In the genomic region with DNA sequence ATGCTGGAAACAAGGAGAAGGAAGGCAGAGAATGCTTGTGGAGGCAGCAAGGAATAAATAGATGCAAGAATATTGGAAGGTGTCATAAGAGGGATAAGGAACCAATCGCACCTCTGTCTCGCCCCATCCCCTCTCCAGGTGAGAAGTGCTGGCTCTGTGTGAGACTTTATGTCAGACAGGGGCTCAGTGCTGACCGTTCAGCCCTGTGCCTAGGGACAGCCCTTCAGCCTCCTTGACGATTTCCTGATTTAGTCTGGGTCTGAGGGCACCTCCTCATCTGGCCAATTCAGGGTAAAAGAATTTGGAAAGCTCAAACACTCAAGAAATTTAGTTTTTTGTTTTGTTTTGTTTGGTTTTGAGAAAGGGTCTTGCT, we compare ENCODE assay signal across 19 cellular contexts. TPM values are rescaled to one million over a fixed set of nuclear protein-coding genes. Genes with fewer than 3 reads are reported as not detected.
DNase-seq lines count a peak whose midpoint lies in the region; ATAC-seq, FAIRE-seq and TF ChIP-seq lines count a peak whose summit lies in the region.
"Had no signal": no experiment of that assay in that cellular context is flagged by ENCODE, and none has a peak within 500 bp of the region (broad histone marks: within the 10 kb centered on the region; RNA-seq: fewer than 3 reads in every experiment).

No MANE protein-coding gene starts in this region.

- H3K9me3 ChIP-seq in RWPE2 (ENCODE audit: severe bottlenecking) (no peaks in the 10 kb centered on the region), esophagus (ENCODE audit: control insufficient read depth in 2 of 2, insufficient read depth in 1 of 2, low read depth in 1 of 2, low read length in 1 of 2) (no peaks in the 10 kb centered on the region), mucosa of rectum (ENCODE audit: control insufficient read depth in 2 of 2, low read length in 2 of 2) (no peaks in the 10 kb centered on the region), tibial nerve (no peaks in the 10 kb centered on the region)

- no peak overlapping the region for H3K27ac ChIP-seq in RWPE2 (ENCODE audit: poor library complexity, severe bottlenecking)
- peak overlapping the region; percentile 92 to 99 for H3K27ac ChIP-seq in esophagus (ENCODE audit: low read depth in 2 of 2, low read length in 1 of 2)
- H3K27ac ChIP-seq in mucosa of rectum (ENCODE audit: low read depth in 2 of 2, low read length in 2 of 2), result peak overlapping the region; percentile 95 to 97
- H3K27ac ChIP-seq in tibial nerve, result peak overlapping the region in 3 of 4 donors; percentile 69 to 72 (median 70)

- DNase-seq in RWPE2 (ENCODE audit: low spot score) (no peak), tibial nerve (ENCODE audit: low spot score in 2 of 2) (no peak), SW480 (ENCODE audit: low spot score) (no peak), NOMO-1 treated with DMSO at 0.1 percent for 48 hours (lab: John Stamatoyannopoulos, UW; ENCODE audit: unreplicated experiment) (no peak), D721Med (ENCODE audit: insufficient read length, low spot score) (no peak), H54 (ENCODE audit: insufficient read length, low spot score) (no peak)
- DNase-seq: activated CD4-positive, alpha-beta T cell treated with anti-CD3 and anti-CD28 coated beads for 1 hour; activated CD8-positive, alpha-beta memory T cell treated with anti-CD3 and anti-CD28 coated beads, Interleukin-2, amount 50 U/mL, for 4 hours; activated naive CD4-positive, alpha-beta T cell; DMS 273 treated with DMSO at 0.1 percent for 48 hours; GF-D8; GOT3; hypothalamus; Karpas-422; natural killer cell; NCI-H226; SIG-M5 had no signal

- H3K27me3 ChIP-seq in RWPE2 (ENCODE audit: insufficient read depth, poor library complexity, severe bottlenecking) (no peaks in the 10 kb centered on the region), esophagus (ENCODE audit: control insufficient read depth in 1 of 2, insufficient read depth in 2 of 2, low read length in 2 of 2) (no peaks in the 10 kb centered on the region), mucosa of rectum (ENCODE audit: control insufficient read depth in 2 of 2, insufficient read depth in 2 of 2, low read length in 2 of 2) (no peaks in the 10 kb centered on the region), tibial nerve (peaks cover 0 to 6% of the 10 kb centered on the region in 2 donors)

- no peak overlapping the region for H3K4me3 ChIP-seq in RWPE2 (ENCODE audit: severe bottlenecking)
- no peak overlapping the region for H3K4me3 ChIP-seq in esophagus (ENCODE audit: low read depth in 1 of 2, low read length in 2 of 2)
- H3K4me3 ChIP-seq in mucosa of rectum (ENCODE audit: low read length in 2 of 2), result peak overlapping the region; percentile 51 to 55
- H3K4me3 ChIP-seq in tibial nerve, result no peak overlapping the region

- TF ChIP-seq EP300 in tibial nerve (IDR thresholded peaks at IDR 0.05), result no peak

- no peak for FAIRE-seq in D721Med (lab: Jason Lieb, UNC)
- FAIRE-seq in H54 (lab: Jason Lieb, UNC), result no peak

- TF ChIP-seq POLR2A in tibial nerve (IDR thresholded peaks at IDR 0.05) (no peak), H54 (IDR thresholded peaks at IDR 0.05; ENCODE audit: low read depth, low read length) (no peak)

- H3K9ac ChIP-seq in mucosa of rectum (ENCODE audit: low read depth in 1 of 2, low read length in 2 of 2), result peak overlapping the region; percentile 62 to 69

- peaks cover 11% of the 10 kb centered on the region for H3K4me1 ChIP-seq in RWPE2 (ENCODE audit: insufficient read depth, poor library complexity, severe bottlenecking)
- H3K4me1 ChIP-seq in esophagus (ENCODE audit: control insufficient read depth in 2 of 2, insufficient read depth in 2 of 2, low read length in 1 of 2), result peaks cover 7 to 14% of the 10 kb centered on the region in 2 donors
- peaks cover 14 to 32% of the 10 kb centered on the region in 2 donors for H3K4me1 ChIP-seq in mucosa of rectum (ENCODE audit: control insufficient read depth in 2 of 2, insufficient read depth in 2 of 2, low read length in 2 of 2)
- H3K4me1 ChIP-seq in tibial nerve, result peaks cover 0 to 28% (median 0%) of the 10 kb centered on the region in 4 donors

- ATAC-seq in RWPE2 (ENCODE audit: low read depth), result 0 out of 3 replicates have a peak, but pooled peaks have one; percentile 14
- ATAC-seq: natural killer cell had no signal

- TF ChIP-seq CTCF in RWPE2 (IDR thresholded peaks at IDR 0.05; ENCODE audit: poor library complexity, severe bottlenecking), result no peak
- no peak for TF ChIP-seq CTCF in tibial nerve (IDR thresholded peaks at IDR 0.05)
- no peak for TF ChIP-seq CTCF in D721Med (IDR thresholded peaks at IDR 0.05; ENCODE audit: insufficient read depth, missing control alignments)

- H3K36me3 ChIP-seq in RWPE2 (ENCODE audit: low read depth), result no peaks in the 10 kb centered on the region
- no peaks in the 10 kb centered on the region for H3K36me3 ChIP-seq in esophagus (ENCODE audit: control insufficient read depth in 2 of 2, insufficient read depth in 2 of 2, low read length in 1 of 2)
- no peaks in the 10 kb centered on the region for H3K36me3 ChIP-seq in mucosa of rectum (ENCODE audit: control insufficient read depth in 2 of 2, insufficient read depth in 2 of 2, low read length in 2 of 2)
- H3K36me3 ChIP-seq in tibial nerve, result no peaks in the 10 kb centered on the region

- 48 to 60% methylated on average over 4 of the region's 4 CpGs for WGBS in esophagus, 2 donors
- WGBS in tibial nerve, 2 donors, result 57 to 63% methylated on average over 4 of the region's 4 CpGs

RNA-seq across cellular contexts. Expression of gene FAM241B, which starts 54.9 kb away (rescaled TPM):
- 1 to 10 TPM; 4.3 to 5.2 TPM for polyA plus RNA-seq in esophagus
- 1 to 10 TPM in 2 of 4 donors, under 1 TPM in 2; 0.44 to 5.7 (median 2.4) TPM for total RNA-seq in tibial nerve

Comparison
In these comparisons a context has a peak if more than half of its experiments do, and no peak if none do; other contexts are left out.
1. H3K4me3 ChIP-seq: peak in mucosa of rectum (2 of 2); none in RWPE2 (single experiment), esophagus (0 of 2) and tibial nerve (0 of 4).